19 cellular contexts compared by ENCODE assay signal in genomic region chr14:54597795-54598443, GRCh38. TPM values are rescaled to one million over a fixed set of nuclear protein-coding genes. Genes with fewer than 3 reads are reported as not detected.
DNase-seq lines count a peak whose midpoint lies in the region; ATAC-seq lines count a peak whose summit lies in the region.
"Had no signal": no experiment of that assay in that cellular context is flagged by ENCODE, and none has a peak within 500 bp of the region (broad histone marks: within the 10 kb centered on the region; RNA-seq: fewer than 3 reads in every experiment).

No MANE protein-coding gene starts in this region.

- no peak overlapping the region for H3K4me3 ChIP-seq in adipocyte (ENCODE audit: low read length)
- H3K4me3 ChIP-seq in CD8-positive, alpha-beta memory T cell (ENCODE audit: low read length): no peak overlapping the region
- H3K4me3 ChIP-seq: coronary artery, spleen, upper lobe of left lung had no signal

- peaks cover 38% of the 10 kb centered on the region for H3K4me1 ChIP-seq in adipocyte (ENCODE audit: control insufficient read depth, insufficient read depth, low read length)
- no peaks in the 10 kb centered on the region for H3K4me1 ChIP-seq in CD8-positive, alpha-beta memory T cell (ENCODE audit: insufficient read depth, low read length)

- no peak overlapping the region for H3K27ac ChIP-seq in CD8-positive, alpha-beta memory T cell (ENCODE audit: low read depth, low read length)
- H3K27ac ChIP-seq: coronary artery, spleen, upper lobe of left lung had no signal

- no peak for ATAC-seq in activated T-helper 17 cell treated with anti-CD3 and anti-CD28 coated beads, Interleukin-2, amount 50 U/mL, for 72 hours (replicated peaks)
- ATAC-seq: stimulated activated naive B cell treated with anti-CD40 and anti-IgM and Interleukin-4, amounts not matched to agents 10 μg/mL and 1 μg/mL and 100 μg/mL, for 72 hours had no signal

- no peaks in the 10 kb centered on the region for H3K36me3 ChIP-seq in adipocyte (ENCODE audit: control insufficient read depth, insufficient read depth, low read length, severe bottlenecking)
- no peaks in the 10 kb centered on the region for H3K36me3 ChIP-seq in CD8-positive, alpha-beta memory T cell (ENCODE audit: insufficient read depth, low read length)
- H3K36me3 ChIP-seq: spleen, upper lobe of left lung had no signal

- H3K4me3 Mint-ChIP-seq in activated T-helper 17 cell treated with anti-CD3 and anti-CD28 coated beads, Interleukin-2, amount 50 U/mL, for 72 hours: no peak overlapping the region
- no peak overlapping the region for H3K4me3 Mint-ChIP-seq in CD8-positive, alpha-beta memory T cell
- H3K4me3 Mint-ChIP-seq: IgD-negative memory B cell; stimulated activated naive B cell treated with anti-CD40 and anti-IgM and Interleukin-4, amounts not matched to agents 10 μg/mL and 1 μg/mL and 100 μg/mL, for 72 hours had no signal

- no peaks in the 10 kb centered on the region for H3K27me3 ChIP-seq in adipocyte (replicated peaks; ENCODE audit: control insufficient read depth, insufficient read depth, low read length)
- no peaks in the 10 kb centered on the region for H3K27me3 ChIP-seq in CD8-positive, alpha-beta memory T cell (ENCODE audit: insufficient read depth, low read length, poor library complexity, severe bottlenecking)
- H3K27me3 ChIP-seq: spleen, upper lobe of left lung had no signal

- H3K27me3 Mint-ChIP-seq in activated T-helper 17 cell treated with anti-CD3 and anti-CD28 coated beads, Interleukin-2, amount 50 U/mL, for 72 hours: no peaks in the 10 kb centered on the region
- H3K27me3 Mint-ChIP-seq in CD8-positive, alpha-beta memory T cell: peaks cover 14 to 41% of the 10 kb centered on the region in 2 donors
- H3K27me3 Mint-ChIP-seq: IgD-negative memory B cell; stimulated activated naive B cell treated with anti-CD40 and anti-IgM and Interleukin-4, amounts not matched to agents 10 μg/mL and 1 μg/mL and 100 μg/mL, for 72 hours had no signal

- POLR2A ChIA-PET in CD8-positive, alpha-beta memory T cell (lab: Charles Lee): no interaction called here

- no peaks in the 10 kb centered on the region for H3K36me3 Mint-ChIP-seq in activated T-helper 17 cell treated with anti-CD3 and anti-CD28 coated beads, Interleukin-2, amount 50 U/mL, for 72 hours (ENCODE audit: low read depth)
- no peaks in the 10 kb centered on the region for H3K36me3 Mint-ChIP-seq in CD8-positive, alpha-beta memory T cell
- H3K36me3 Mint-ChIP-seq: stimulated activated naive B cell treated with anti-CD40 and anti-IgM and Interleukin-4, amounts not matched to agents 10 μg/mL and 1 μg/mL and 100 μg/mL, for 72 hours had no signal

- H3K9ac ChIP-seq in adipocyte (ENCODE audit: low read length): no peak overlapping the region

- intact Hi-C loops in head of caudate nucleus (cut with DNase I): no loop called here

- no peak overlapping the region for H3K27ac Mint-ChIP-seq in activated T-helper 17 cell treated with anti-CD3 and anti-CD28 coated beads, Interleukin-2, amount 50 U/mL, for 72 hours
- no peak overlapping the region for H3K27ac Mint-ChIP-seq in CD8-positive, alpha-beta memory T cell
- H3K27ac Mint-ChIP-seq: IgD-negative memory B cell; stimulated activated naive B cell treated with anti-CD40 and anti-IgM and Interleukin-4, amounts not matched to agents 10 μg/mL and 1 μg/mL and 100 μg/mL, for 72 hours had no signal

- no peaks in the 10 kb centered on the region for H3K9me3 Mint-ChIP-seq in activated T-helper 17 cell treated with anti-CD3 and anti-CD28 coated beads, Interleukin-2, amount 50 U/mL, for 72 hours
- H3K9me3 Mint-ChIP-seq in CD8-positive, alpha-beta memory T cell: no peaks in the 10 kb centered on the region
- H3K9me3 Mint-ChIP-seq: IgD-negative memory B cell; stimulated activated naive B cell treated with anti-CD40 and anti-IgM and Interleukin-4, amounts not matched to agents 10 μg/mL and 1 μg/mL and 100 μg/mL, for 72 hours had no signal

- H3K4me1 Mint-ChIP-seq in activated T-helper 17 cell treated with anti-CD3 and anti-CD28 coated beads, Interleukin-2, amount 50 U/mL, for 72 hours: peaks cover 13% of the 10 kb centered on the region
- H3K4me1 Mint-ChIP-seq in CD8-positive, alpha-beta memory T cell: peaks cover 0 to 2% (median 0%) of the 10 kb centered on the region in 3 donors

- DNase-seq in AG08395 (ENCODE audit: low spot score) (peak; percentile 23), LHCN-M2 (ENCODE audit: low read depth) (peak; percentile 75), adipocyte (ENCODE audit: low read depth) (peak; percentile 59), islet precursor cell (peak; percentile 81), dermis blood vessel endothelial cell (no peak), head of caudate nucleus (no peak)
- no peak for DNase-seq in CD8-positive, alpha-beta memory T cell
- DNase-seq: activated CD8-positive, alpha-beta memory T cell treated with anti-CD3 and anti-CD28 coated beads for 24 hours; activated effector memory CD4-positive, alpha-beta T cell treated with Interleukin-2 at 50 U/mL for 16 hours; anterior cingulate cortex; Calu3; H7; NCI-H1436 treated with DMSO at 0.1 percent for 48 hours; spleen; stimulated activated naive B cell treated with anti-CD40 and anti-IgM and Interleukin-4, amounts not matched to agents 10 μg/mL and 1 μg/mL and 100 μg/mL, for 72 hours; upper lobe of left lung had no signal

- CTCF ChIA-PET in CD8-positive, alpha-beta memory T cell (lab: Charles Lee): no interaction called here

- no peaks in the 10 kb centered on the region for H3K9me3 ChIP-seq in adipocyte (ENCODE audit: control insufficient read depth, low read length)
- H3K9me3 ChIP-seq in CD8-positive, alpha-beta memory T cell (ENCODE audit: low read length): no peaks in the 10 kb centered on the region
- H3K9me3 ChIP-seq: spleen, upper lobe of left lung had no signal

RNA-seq across cellular contexts. Expression of gene SAMD4A, which starts 31.0 kb away (rescaled TPM):
- 9.2 and 12.3 TPM in 2 replicates for total RNA-seq in LHCN-M2 (2014; rRNA removed)
- 8.9 TPM for polyA plus RNA-seq in LHCN-M2 (2012)
- 1 to 10 TPM; 3.2 to 4.4 TPM for total RNA-seq in activated T-helper 17 cell treated with anti-CD3 and anti-CD28 coated beads, Interleukin-2, amount 50 U/mL, for 72 hours
- total RNA-seq in CD8-positive, alpha-beta memory T cell: 1 to 10 TPM; 2.4 to 2.7 TPM
- not detected for polyA plus RNA-seq in CD8-positive, alpha-beta memory T cell
- total RNA-seq in dermis blood vessel endothelial cell: 44.2 and 57.2 TPM in 2 replicates

Comparison
In these comparisons a context has a peak if more than half of its experiments do, and no peak if none do; other contexts are left out.
1. DNase-seq: peak in AG08395 (single experiment), LHCN-M2 (single experiment), adipocyte (single experiment) and islet precursor cell (single experiment); none in CD8-positive, alpha-beta memory T cell (0 of 5), dermis blood vessel endothelial cell (single experiment) and head of caudate nucleus (0 of 42).